In genomic region chr6:44247338-44248302, GRCh38 we compare ENCODE assay signal across 8 cellular contexts. TPM values are rescaled to one million over a fixed set of nuclear protein-coding genes. Genes with fewer than 3 reads are reported as not detected.
DNase-seq lines count a peak whose midpoint lies in the region; ATAC-seq and TF ChIP-seq lines count a peak whose summit lies in the region.

No MANE protein-coding gene starts in this region.

- no peaks in the 10 kb centered on the region for H3K27me3 ChIP-seq in endodermal cell (ENCODE audit: control insufficient read depth, insufficient read depth, low read length, poor library complexity, severe bottlenecking)

- H3K27me3 Mint-ChIP-seq in activated CD8-positive, alpha-beta memory T cell treated with anti-CD3 and anti-CD28 coated beads, Interleukin-2, amount 10 ng/mL, durations not matched to agents 7 days and 5 days: no peaks in the 10 kb centered on the region
- no peaks in the 10 kb centered on the region for H3K27me3 Mint-ChIP-seq in endodermal cell (ENCODE audit: insufficient read depth)

- WGBS in endodermal cell (ENCODE audit: insufficient coverage in 1 of 2, insufficient read length in 1 of 2), 2 experiments: 0% methylated on average over 23 to 52 of the region's 52 CpGs

- peak overlapping the region; percentile 99 for H3K27ac Mint-ChIP-seq in activated CD8-positive, alpha-beta memory T cell treated with anti-CD3 and anti-CD28 coated beads, Interleukin-2, amount 10 ng/mL, durations not matched to agents 7 days and 5 days
- H3K27ac Mint-ChIP-seq in endodermal cell: peak overlapping the region; percentile 99

- H3K36me3 Mint-ChIP-seq in activated CD8-positive, alpha-beta memory T cell treated with anti-CD3 and anti-CD28 coated beads, Interleukin-2, amount 10 ng/mL, durations not matched to agents 7 days and 5 days: peaks cover 54% of the 10 kb centered on the region
- peaks cover 52% of the 10 kb centered on the region for H3K36me3 Mint-ChIP-seq in endodermal cell (ENCODE audit: low read depth)

- no peak for DNase-seq in GM12864 (ENCODE audit: low read depth)
- DNase-seq in NCI-H774 (lab: John Stamatoyannopoulos, UW): peak; percentile 35
- DNase-seq in activated CD8-positive, alpha-beta memory T cell treated with anti-CD3 and anti-CD28 coated beads, Interleukin-2, amount 10 ng/mL, durations not matched to agents 7 days and 5 days: peak; percentile 92
- peak; percentile 70 for DNase-seq in endodermal cell
- peak; percentile 78 for DNase-seq in midbrain (lab: John Stamatoyannopoulos, UW)
- peak; percentile 87 to 89 for DNase-seq in stimulated activated CD8-positive, alpha-beta memory T cell treated with anti-CD3 and anti-CD28 coated beads, Interleukin-15, amount 100 ng/mL, for 4 hours (ENCODE audit: low read depth in 2 of 2)
- no peak for DNase-seq in SHP77 treated with DMSO at 0.1 percent for 48 hours (lab: John Stamatoyannopoulos, UW)

- peaks cover 57% of the 10 kb centered on the region for H3K4me1 Mint-ChIP-seq in activated CD8-positive, alpha-beta memory T cell treated with anti-CD3 and anti-CD28 coated beads, Interleukin-2, amount 10 ng/mL, durations not matched to agents 7 days and 5 days
- H3K4me1 Mint-ChIP-seq in endodermal cell: peaks cover 32% of the 10 kb centered on the region

- no peaks in the 10 kb centered on the region for H3K9me3 ChIP-seq in endodermal cell (ENCODE audit: control insufficient read depth, low read length)

- ATAC-seq in HG02610 (IDR thresholded peaks at IDR 0.05; ENCODE audit: unreplicated experiment): peak; percentile 25
- ATAC-seq in activated CD8-positive, alpha-beta memory T cell treated with anti-CD3 and anti-CD28 coated beads, Interleukin-2, amount 10 ng/mL, durations not matched to agents 7 days and 5 days: peak; percentile 47

- H3K4me1 ChIP-seq in endodermal cell (ENCODE audit: control insufficient read depth, insufficient read depth, low read length): no peaks in the 10 kb centered on the region

- H3K27ac ChIP-seq in endodermal cell (ENCODE audit: low read depth, low read length): peak overlapping the region; percentile 95

- peaks cover 47% of the 10 kb centered on the region for H3K36me3 ChIP-seq in endodermal cell (ENCODE audit: control insufficient read depth, insufficient read depth, low read length)

- H3K4me3 ChIP-seq in GM12864 (ENCODE audit: low read depth, low read length) (peak overlapping the region; percentile 92), endodermal cell (ENCODE audit: low read length) (peak overlapping the region; percentile 100)

- H3K9ac ChIP-seq in endodermal cell (ENCODE audit: extremely low read depth, low read length, poor library complexity, severe bottlenecking): peak overlapping the region; percentile 100

- peak overlapping the region; percentile 99 for H3K4me3 Mint-ChIP-seq in activated CD8-positive, alpha-beta memory T cell treated with anti-CD3 and anti-CD28 coated beads, Interleukin-2, amount 10 ng/mL, durations not matched to agents 7 days and 5 days
- peak overlapping the region; percentile 98 for H3K4me3 Mint-ChIP-seq in endodermal cell

- H3K9me3 Mint-ChIP-seq in activated CD8-positive, alpha-beta memory T cell treated with anti-CD3 and anti-CD28 coated beads, Interleukin-2, amount 10 ng/mL, durations not matched to agents 7 days and 5 days (ENCODE audit: low read depth): no peaks in the 10 kb centered on the region
- peaks cover 2% of the 10 kb centered on the region for H3K9me3 Mint-ChIP-seq in endodermal cell

- TF ChIP-seq CTCF in GM12864 (IDR thresholded peaks at IDR 0.05; ENCODE audit: low read depth, low read length, missing control alignments) (no peak), endodermal cell (conservative IDR thresholded peaks at IDR 0.05) (no peak)

- CTCF ChIA-PET in activated CD8-positive, alpha-beta memory T cell treated with anti-CD3 and anti-CD28 coated beads, Interleukin-2, amount 10 ng/mL, durations not matched to agents 7 days and 5 days (lab: Charles Lee): interaction anchor here (0.9 to 5.1 kb wide), 13 partner anchors 9 to 478 kb away, joined by 3 to 60 read pairs (median 6); partner anchors contain the start of genes AARS2, NFKBIE, SLC29A1 and SLC35B2

RNA-seq across cellular contexts. Expression of gene HSP90AB1, which starts 0.7 kb away (rescaled TPM):
- 1,000 to 10,000 TPM in 1 of 2 experiments, 100 to 1,000 TPM in 1; 734 to 1,112 TPM for total RNA-seq in activated CD8-positive, alpha-beta memory T cell treated with anti-CD3 and anti-CD28 coated beads, Interleukin-2, amount 10 ng/mL, durations not matched to agents 7 days and 5 days
- total RNA-seq in endodermal cell: 1,000 to 10,000 TPM; 1,356 to 1,422 TPM
- polyA plus RNA-seq in endodermal cell (2013, experiment 1 of 2): 1,137 TPM
- polyA plus RNA-seq in endodermal cell (2013, experiment 2 of 2): 1,046 TPM

RNA-seq across cellular contexts. Expression of gene SLC35B2, which starts 9.7 kb away (rescaled TPM):
- 10 to 100 TPM; 28.0 to 39.6 TPM for total RNA-seq in activated CD8-positive, alpha-beta memory T cell treated with anti-CD3 and anti-CD28 coated beads, Interleukin-2, amount 10 ng/mL, durations not matched to agents 7 days and 5 days
- 10 to 100 TPM; 52.5 to 54.3 TPM for total RNA-seq in endodermal cell
- polyA plus RNA-seq in endodermal cell (2013, experiment 1 of 2): 42.1 TPM
- 39.6 TPM for polyA plus RNA-seq in endodermal cell (2013, experiment 2 of 2)

RNA-seq across cellular contexts. Expression of gene NFKBIE, which starts 17.7 kb away (rescaled TPM):
- 10 to 100 TPM; 24.5 to 37.7 TPM for total RNA-seq in activated CD8-positive, alpha-beta memory T cell treated with anti-CD3 and anti-CD28 coated beads, Interleukin-2, amount 10 ng/mL, durations not matched to agents 7 days and 5 days
- total RNA-seq in endodermal cell: 10 to 100 TPM in 1 of 2 donors, 1 to 10 TPM in 1; 8.3 to 11.0 TPM
- 8.9 TPM for polyA plus RNA-seq in endodermal cell (2013, experiment 1 of 2)
- 5.6 TPM for polyA plus RNA-seq in endodermal cell (2013, experiment 2 of 2)

RNA-seq across cellular contexts. Expression of gene TMEM151B, which starts 22.6 kb away (rescaled TPM):
- total RNA-seq in activated CD8-positive, alpha-beta memory T cell treated with anti-CD3 and anti-CD28 coated beads, Interleukin-2, amount 10 ng/mL, durations not matched to agents 7 days and 5 days: under 1 TPM in 1 of 2 experiments, not detected in 1; 0.06 TPM
- total RNA-seq in endodermal cell: under 1 TPM; 0.22 to 0.51 TPM
- 7.3 TPM for polyA plus RNA-seq in endodermal cell (2013, experiment 1 of 2)
- 6.5 TPM for polyA plus RNA-seq in endodermal cell (2013, experiment 2 of 2)

RNA-seq across cellular contexts. Expression of gene SLC29A1, which starts 24.2 kb away (rescaled TPM):
- total RNA-seq in activated CD8-positive, alpha-beta memory T cell treated with anti-CD3 and anti-CD28 coated beads, Interleukin-2, amount 10 ng/mL, durations not matched to agents 7 days and 5 days: 10 to 100 TPM; 39.8 to 49.9 TPM
- 100 to 1,000 TPM; 129 to 155 TPM for total RNA-seq in endodermal cell
- 65.0 TPM for polyA plus RNA-seq in endodermal cell (2013, experiment 1 of 2)
- 58.4 TPM for polyA plus RNA-seq in endodermal cell (2013, experiment 2 of 2)

Comparison
In these comparisons a context has a peak if more than half of its experiments do, and no peak if none do; other contexts are left out.
1. DNase-seq: peak in NCI-H774 (single experiment), activated CD8-positive, alpha-beta memory T cell treated with anti-CD3 and anti-CD28 coated beads, Interleukin-2, amount 10 ng/mL, durations not matched to agents 7 days and 5 days (single experiment), endodermal cell (single experiment), midbrain (single experiment) and stimulated activated CD8-positive, alpha-beta memory T cell treated with anti-CD3 and anti-CD28 coated beads, Interleukin-15, amount 100 ng/mL, for 4 hours (2 of 2); none in GM12864 (single experiment) and SHP77 treated with DMSO at 0.1 percent for 48 hours (single experiment).